Comparison of ENCODE assay signal across 1 cellular context in the genomic region with DNA sequence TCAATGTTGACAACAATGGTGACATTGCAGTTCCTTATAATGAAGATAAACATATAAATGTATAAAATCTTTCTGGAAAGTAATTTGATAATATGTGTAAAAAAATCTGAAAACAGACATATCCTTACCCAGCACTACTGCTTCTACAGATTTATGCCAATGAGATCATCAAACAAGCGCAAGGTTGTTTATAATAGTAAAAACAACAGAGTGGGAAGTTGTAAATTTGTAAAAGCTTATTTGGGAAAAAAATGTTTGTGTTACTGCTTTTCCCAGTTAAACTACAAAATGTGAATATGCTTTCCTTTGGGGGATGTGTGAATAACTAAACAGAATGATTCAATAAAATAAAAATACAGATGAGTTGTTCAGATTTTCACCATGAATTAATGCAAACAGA.
TF ChIP-seq lines count a peak whose summit lies in the region.

No MANE protein-coding gene starts in this region.

TF ChIP-seq in HEK293, 187 proteins besides CTCF, POLR2A, EP300 and RAD21 (continued from another document):
- TF ChIP-seq OSR2 (tag by site-specific recombination; IDR thresholded peaks at IDR 0.05): peak; percentile 19; the same call in 1 of the 2 replicates
- TF ChIP-seq, protein P1, sequence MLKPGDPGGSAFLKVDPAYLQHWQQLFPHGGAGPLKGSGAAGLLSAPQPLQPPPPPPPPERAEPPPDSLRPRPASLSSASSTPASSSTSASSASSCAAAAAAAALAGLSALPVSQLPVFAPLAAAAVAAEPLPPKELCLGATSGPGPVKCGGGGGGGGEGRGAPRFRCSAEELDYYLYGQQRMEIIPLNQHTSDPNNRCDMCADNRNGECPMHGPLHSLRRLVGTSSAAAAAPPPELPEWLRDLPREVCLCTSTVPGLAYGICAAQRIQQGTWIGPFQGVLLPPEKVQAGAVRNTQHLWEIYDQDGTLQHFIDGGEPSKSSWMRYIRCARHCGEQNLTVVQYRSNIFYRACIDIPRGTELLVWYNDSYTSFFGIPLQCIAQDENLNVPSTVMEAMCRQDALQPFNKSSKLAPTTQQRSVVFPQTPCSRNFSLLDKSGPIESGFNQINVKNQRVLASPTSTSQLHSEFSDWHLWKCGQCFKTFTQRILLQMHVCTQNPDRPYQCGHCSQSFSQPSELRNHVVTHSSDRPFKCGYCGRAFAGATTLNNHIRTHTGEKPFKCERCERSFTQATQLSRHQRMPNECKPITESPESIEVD (tag by site-specific recombination; IDR thresholded peaks at IDR 0.05): peak; percentile 98
- TF ChIP-seq ZNF654 (tag by site-specific recombination; IDR thresholded peaks at IDR 0.05; ENCODE audit: low read depth): peak; percentile 3; the same call in 1 of the 2 replicates
